In genomic region chr7:16431646-16432424, GRCh38 we compare ENCODE assay signal across 1 cellular context.
TF ChIP-seq lines count a peak whose summit lies in the region.

No MANE protein-coding gene starts in this region.

TF ChIP-seq in H1, 55 proteins besides CTCF, POLR2A, EP300 and RAD21:
- TF ChIP-seq RXRA (IDR thresholded peaks at IDR 0.05; ENCODE audit: insufficient read depth, low read depth, low read length), result no peak
- no peak for TF ChIP-seq TBP (IDR thresholded peaks at IDR 0.05; ENCODE audit: low read depth, low read length)
- no peak for TF ChIP-seq USF2 (IDR thresholded peaks at IDR 0.05; ENCODE audit: low read length)
- no peak for TF ChIP-seq RNF2 (IDR thresholded peaks at IDR 0.05; ENCODE audit: borderline replicate concordance, low read depth, low read length, missing control alignments, poor library complexity, severe bottlenecking)
- TF ChIP-seq TAF7 (optimal IDR thresholded peaks at IDR 0.05; ENCODE audit: borderline replicate concordance, low read depth, low read length), result no peak
- no peak for TF ChIP-seq YY1 (IDR thresholded peaks at IDR 0.05; ENCODE audit: low read depth, low read length)
- TF ChIP-seq CHD1 (IDR thresholded peaks at IDR 0.05; ENCODE audit: low read depth, low read length), result no peak
- no peak for TF ChIP-seq GABPA (IDR thresholded peaks at IDR 0.05; ENCODE audit: borderline replicate concordance, insufficient read depth, low read length)
- no peak for TF ChIP-seq CEBPB (IDR thresholded peaks at IDR 0.05; ENCODE audit: low read depth, low read length)
- no peak for TF ChIP-seq MAX (IDR thresholded peaks at IDR 0.05)
